In genomic region chr9:87336914-87337333, GRCh38 we compare ENCODE assay signal across 8 cellular contexts.
DNase-seq lines count a peak whose midpoint lies in the region; ATAC-seq and TF ChIP-seq lines count a peak whose summit lies in the region.

No MANE protein-coding gene starts in this region.

- peak; percentile 66 for DNase-seq in AG09319 (ENCODE audit: extremely low read depth, low read depth)
- peak; percentile 73 for DNase-seq in NCI-H1092 (lab: John Stamatoyannopoulos, UW)
- no peak for DNase-seq in T-helper 17 cell
- DNase-seq in esophagus muscularis mucosa (ENCODE audit: extremely low spot score), result peak; percentile 82
- no peak for DNase-seq in aorta

- peak overlapping the region; percentile 37 to 55 (median 50) for H3K4me3 ChIP-seq in esophagus muscularis mucosa
- peak overlapping the region; percentile 19 to 66 for H3K4me3 ChIP-seq in mucosa of rectum (ENCODE audit: low read length in 2 of 2)
- H3K4me3 ChIP-seq in aorta (ENCODE audit: low read length in 2 of 2), result peak overlapping the region; percentile 51 to 88

- H3K4me1 ChIP-seq in esophagus muscularis mucosa, result peaks cover 12 to 18% (median 17%) of the 10 kb centered on the region in 4 donors
- H3K4me1 ChIP-seq in mucosa of rectum (ENCODE audit: control insufficient read depth in 2 of 2, insufficient read depth in 2 of 2, low read length in 2 of 2), result peaks cover 3 to 4% of the 10 kb centered on the region in 2 donors
- no peaks in the 10 kb centered on the region for H3K4me1 ChIP-seq in aorta (ENCODE audit: control insufficient read depth in 1 of 2, insufficient read depth in 2 of 2, low read length in 2 of 2)

- H3K4me1 Mint-ChIP-seq in T-helper 17 cell, result peaks cover 10% of the 10 kb centered on the region

- TF ChIP-seq CTCF in AG09319 (IDR thresholded peaks at IDR 0.05; ENCODE audit: low read depth, low read length), result peak; percentile 53
- TF ChIP-seq CTCF in GM12874 (IDR thresholded peaks at IDR 0.05; ENCODE audit: insufficient read depth, low read depth, low read length), result peak; percentile 35; the same call in 1 of the 2 replicates
- TF ChIP-seq CTCF in esophagus muscularis mucosa (IDR thresholded peaks at IDR 0.05), result peak; percentile 69 to 75 (median 70)

- peaks cover 66% of the 10 kb centered on the region for H3K27me3 Mint-ChIP-seq in T-helper 17 cell

- no peak overlapping the region for H3K27ac Mint-ChIP-seq in T-helper 17 cell

- peaks cover 5% of the 10 kb centered on the region for H3K36me3 Mint-ChIP-seq in T-helper 17 cell (ENCODE audit: low read depth)

- H3K27me3 ChIP-seq in esophagus muscularis mucosa (no peaks in the 10 kb centered on the region), mucosa of rectum (ENCODE audit: control insufficient read depth in 2 of 2, insufficient read depth in 2 of 2, low read length in 2 of 2) (peaks cover 10 to 13% of the 10 kb centered on the region in 2 donors), aorta (ENCODE audit: control insufficient read depth in 1 of 2, insufficient read depth in 2 of 2, low read length in 1 of 2) (no peaks in the 10 kb centered on the region)

- intact Hi-C loops in esophagus muscularis mucosa (cut with DNase I), result loop anchor here (2.0 to 10.0 kb wide), 4 partner anchors 162 to 478 kb away; no protein-coding TSS in a partner anchor
- intact Hi-C loops in aorta (cut with DNase I), result loop anchor here (2.0 to 5.0 kb wide), 2 partner anchors 320 to 326 kb away; no protein-coding TSS in a partner anchor

- H3K4me3 Mint-ChIP-seq in T-helper 17 cell, result peak overlapping the region; percentile 80

- ATAC-seq in T-helper 17 cell (peak; percentile 41), aorta (ENCODE audit: low FRiP score) (peak; percentile 81), HG02759 (IDR thresholded peaks at IDR 0.05; ENCODE audit: unreplicated experiment) (no peak)

- H3K9ac ChIP-seq in mucosa of rectum (ENCODE audit: low read depth in 1 of 2, low read length in 2 of 2), result peak overlapping the region in 1 of 2 donors; percentile 9

- H3K36me3 ChIP-seq in esophagus muscularis mucosa (no peaks in the 10 kb centered on the region), mucosa of rectum (ENCODE audit: control insufficient read depth in 2 of 2, insufficient read depth in 2 of 2, low read length in 2 of 2) (no peaks in the 10 kb centered on the region), aorta (ENCODE audit: control insufficient read depth in 1 of 2, insufficient read depth in 2 of 2, low read length in 1 of 2) (no peaks in the 10 kb centered on the region)

- H3K9me3 ChIP-seq in T-helper 17 cell (ENCODE audit: control insufficient read depth, low read length, poor library complexity, severe bottlenecking) (no peaks in the 10 kb centered on the region), esophagus muscularis mucosa (peaks cover 0 to 1% (median under 1%) of the 10 kb centered on the region in 4 donors), mucosa of rectum (ENCODE audit: control insufficient read depth in 2 of 2, low read length in 2 of 2) (no peaks in the 10 kb centered on the region), aorta (ENCODE audit: control insufficient read depth, low read length) (no peaks in the 10 kb centered on the region)

- 4% methylated on average over 12 of the region's 12 CpGs for WGBS in esophagus muscularis mucosa
- 2% methylated on average over 12 of the region's 12 CpGs for WGBS in aorta, 2 donors

- TF ChIP-seq POLR2A in esophagus muscularis mucosa (IDR thresholded peaks at IDR 0.05; ENCODE audit: low read depth), result no peak

- TF ChIP-seq EP300 in esophagus muscularis mucosa (IDR thresholded peaks at IDR 0.05), result no peak

- H3K27ac ChIP-seq in esophagus muscularis mucosa (replicated peaks in 1 of 4) (peak overlapping the region in 2 of 4 donors; percentile 5 to 48), mucosa of rectum (ENCODE audit: low read depth in 2 of 2, low read length in 2 of 2) (no peak overlapping the region), aorta (ENCODE audit: low read depth in 1 of 2, low read length in 2 of 2) (no peak overlapping the region)

Comparison
In these comparisons a context has a peak if more than half of its experiments do, and no peak if none do; other contexts are left out.
1. DNase-seq: peak in AG09319 (single experiment), NCI-H1092 (single experiment) and esophagus muscularis mucosa (single experiment); none in T-helper 17 cell (0 of 3) and aorta (0 of 2).
2. Peak in every context shown above with its lines, with median percentiles within 50 percentile points of each other: CTCF ChIP-seq and H3K4me3 ChIP-seq.